Comparison of ENCODE assay signal across 26 cellular contexts in genomic region chr12:64735447-64735846, GRCh38. TPM values are rescaled to one million over a fixed set of nuclear protein-coding genes. Genes with fewer than 3 reads are reported as not detected.
DNase-seq lines count a peak whose midpoint lies in the region; TF ChIP-seq lines count a peak whose summit lies in the region.
"Had no signal": no experiment of that assay in that cellular context is flagged by ENCODE, and none has a peak within 500 bp of the region (broad histone marks: within the 10 kb centered on the region; RNA-seq: fewer than 3 reads in every experiment).

No MANE protein-coding gene starts in this region.

- H3K9ac ChIP-seq in MM.1S (ENCODE audit: low read length), result no peak overlapping the region
- H3K9ac ChIP-seq: BLaER1 treated with 17β-estradiol and CSF1 and Interleukin-3, amounts not matched to agents 10 nM and 100 nM had no signal

- no peak overlapping the region for H3K4me3 Mint-ChIP-seq in endothelial cell (ENCODE audit: unreplicated experiment)
- H3K4me3 Mint-ChIP-seq: CD4-positive, alpha-beta memory T cell had no signal

- H4K20me1 ChIP-seq in MM.1S (ENCODE audit: insufficient read depth, low read length) (no peaks in the 10 kb centered on the region), osteoblast (ENCODE audit: insufficient read depth, low read length) (peaks cover 3% of the 10 kb centered on the region)
- H4K20me1 ChIP-seq: BLaER1 treated with 17β-estradiol and CSF1 and Interleukin-3, amounts not matched to agents 10 nM and 100 nM had no signal

- H3K36me3 Mint-ChIP-seq in endothelial cell (ENCODE audit: low read depth, unreplicated experiment), result peaks cover 23% of the 10 kb centered on the region

- H3F3A ChIP-seq in MM.1S (ENCODE audit: insufficient read depth, low read length), result peaks cover 7% of the 10 kb centered on the region

- DNase-seq in CD1c-positive myeloid dendritic cell (ENCODE audit: extremely low spot score) (peak; percentile 66), MM.1S (no peak), ascending aorta (ENCODE audit: low spot score in 2 of 2) (no peak), osteoblast (ENCODE audit: insufficient read length, low spot score, missing footprints) (no peak), endothelial cell (ENCODE audit: low spot score) (no peak), hepatic stellate cell (ENCODE audit: low spot score) (no peak), A172 (ENCODE audit: low spot score) (no peak)
- DNase-seq: AML-193; CD4-positive, alpha-beta memory T cell; COR-L47; DND-41; H7; Kasumi-1; NCI-H1105 treated with DMSO at 0.1 percent for 48 hours; NCI-H146; NCI-H1930; NCI-H2107; NCI-H524; NCI-H748 treated with DMSO at 0.1 percent for 48 hours; NK-92 treated with Interleukin-12 subunit alpha and Interleukin-12 subunit beta, amount 100 ng/mL, for 24 hours; Right ventricle myocardium superior; RPMI8226 had no signal

- no peak for TF ChIP-seq CTCF in MM.1S (IDR thresholded peaks at IDR 0.05; ENCODE audit: low read length)
- no peak for TF ChIP-seq CTCF in ascending aorta (IDR thresholded peaks at IDR 0.05)
- TF ChIP-seq CTCF in osteoblast (IDR thresholded peaks at IDR 0.05; ENCODE audit: extremely low read depth, low read depth, low read length), result no peak
- no peak for TF ChIP-seq CTCF in endothelial cell (IDR thresholded peaks at IDR 0.05; ENCODE audit: unreplicated experiment)

- no peaks in the 10 kb centered on the region for H3K79me2 ChIP-seq in MM.1S (ENCODE audit: low read length)
- H3K79me2 ChIP-seq in osteoblast (ENCODE audit: insufficient read depth, low read length), result no peaks in the 10 kb centered on the region

- H2AFZ ChIP-seq in MM.1S (ENCODE audit: low read length) (no peak overlapping the region), osteoblast (ENCODE audit: low read length) (peak overlapping the region; percentile 29)

- intact Hi-C loops in ascending aorta (cut with DNase I), result no loop called here

- H3K27ac ChIP-seq in MM.1S (ENCODE audit: low read length) (peak overlapping the region; percentile 12; the same call in 1 of the 2 replicates), ascending aorta (peak overlapping the region; percentile 29 to 60), osteoblast (ENCODE audit: low read depth, low read length) (no peak overlapping the region)
- H3K27ac ChIP-seq: A549, SJSA1 had no signal

- H3K4me1 ChIP-seq in MM.1S (ENCODE audit: low read length) (peaks cover 32% of the 10 kb centered on the region), ascending aorta (no peaks in the 10 kb centered on the region), osteoblast (ENCODE audit: insufficient read depth, low read length) (peaks cover 11% of the 10 kb centered on the region)
- H3K4me1 ChIP-seq: SJSA1 had no signal

- H3K4me3 ChIP-seq in MM.1S (ENCODE audit: low read length) (no peak overlapping the region), ascending aorta (no peak overlapping the region), osteoblast (ENCODE audit: insufficient read depth, low read length) (no peak overlapping the region)
- H3K4me3 ChIP-seq: A549; BLaER1 treated with 17β-estradiol and CSF1 and Interleukin-3, amounts not matched to agents 10 nM and 100 nM; K562; SJSA1 had no signal

- no peak overlapping the region for H3K27ac Mint-ChIP-seq in endothelial cell (ENCODE audit: unreplicated experiment)

- H3K9me3 ChIP-seq in MM.1S (replicated peaks; ENCODE audit: insufficient read depth, low read length), result no peaks in the 10 kb centered on the region
- H3K9me3 ChIP-seq in ascending aorta, result no peaks in the 10 kb centered on the region
- no peaks in the 10 kb centered on the region for H3K9me3 ChIP-seq in osteoblast (ENCODE audit: low read depth, low read length)
- H3K9me3 ChIP-seq: A549; BLaER1 treated with 17β-estradiol and CSF1 and Interleukin-3, amounts not matched to agents 10 nM and 100 nM; SJSA1 had no signal

- peaks cover 11% of the 10 kb centered on the region; the same call in 1 of the 2 replicates for H3K36me3 ChIP-seq in MM.1S (replicated peaks; ENCODE audit: insufficient read depth, low read length)
- peaks cover 34 to 67% of the 10 kb centered on the region in 2 donors for H3K36me3 ChIP-seq in ascending aorta
- peaks cover 21% of the 10 kb centered on the region for H3K36me3 ChIP-seq in osteoblast (ENCODE audit: insufficient read depth, low read length)

- H3K4me2 ChIP-seq in MM.1S (ENCODE audit: low read depth, low read length) (no peak overlapping the region), osteoblast (ENCODE audit: insufficient read depth, low read length) (no peak overlapping the region)
- H3K4me2 ChIP-seq: A549 had no signal

- H3K9me2 ChIP-seq in MM.1S (replicated peaks; ENCODE audit: insufficient read depth, low read length), result no peaks in the 10 kb centered on the region

- peaks cover 3% of the 10 kb centered on the region for H3K4me1 Mint-ChIP-seq in endothelial cell (ENCODE audit: unreplicated experiment)

- H3K27me3 Mint-ChIP-seq in endothelial cell (ENCODE audit: unreplicated experiment), result no peaks in the 10 kb centered on the region
- H3K27me3 Mint-ChIP-seq: CD4-positive, alpha-beta memory T cell had no signal

- no peaks in the 10 kb centered on the region for H3K9me3 Mint-ChIP-seq in endothelial cell (ENCODE audit: unreplicated experiment)

- H3K27me3 ChIP-seq in MM.1S (replicated peaks; ENCODE audit: insufficient read depth, low read length) (no peaks in the 10 kb centered on the region), ascending aorta (no peaks in the 10 kb centered on the region), osteoblast (ENCODE audit: insufficient read depth, low read length) (no peaks in the 10 kb centered on the region)
- H3K27me3 ChIP-seq: BLaER1 treated with 17β-estradiol and CSF1 and Interleukin-3, amounts not matched to agents 10 nM and 100 nM; SJSA1 had no signal

RNA-seq across cellular contexts. Expression of gene GNS, which starts 23.8 kb away (rescaled TPM):
- total RNA-seq in ascending aorta, result 105 TPM
- 277 and 292 TPM in 2 replicates for total RNA-seq in osteoblast
- total RNA-seq in endothelial cell (ENCODE audit: unreplicated experiment), result 80.2 TPM
- total RNA-seq in A172 (2014; rRNA removed; shearing (Covaris generic)), result 139 and 146 TPM in 2 replicates
